In the genomic region with DNA sequence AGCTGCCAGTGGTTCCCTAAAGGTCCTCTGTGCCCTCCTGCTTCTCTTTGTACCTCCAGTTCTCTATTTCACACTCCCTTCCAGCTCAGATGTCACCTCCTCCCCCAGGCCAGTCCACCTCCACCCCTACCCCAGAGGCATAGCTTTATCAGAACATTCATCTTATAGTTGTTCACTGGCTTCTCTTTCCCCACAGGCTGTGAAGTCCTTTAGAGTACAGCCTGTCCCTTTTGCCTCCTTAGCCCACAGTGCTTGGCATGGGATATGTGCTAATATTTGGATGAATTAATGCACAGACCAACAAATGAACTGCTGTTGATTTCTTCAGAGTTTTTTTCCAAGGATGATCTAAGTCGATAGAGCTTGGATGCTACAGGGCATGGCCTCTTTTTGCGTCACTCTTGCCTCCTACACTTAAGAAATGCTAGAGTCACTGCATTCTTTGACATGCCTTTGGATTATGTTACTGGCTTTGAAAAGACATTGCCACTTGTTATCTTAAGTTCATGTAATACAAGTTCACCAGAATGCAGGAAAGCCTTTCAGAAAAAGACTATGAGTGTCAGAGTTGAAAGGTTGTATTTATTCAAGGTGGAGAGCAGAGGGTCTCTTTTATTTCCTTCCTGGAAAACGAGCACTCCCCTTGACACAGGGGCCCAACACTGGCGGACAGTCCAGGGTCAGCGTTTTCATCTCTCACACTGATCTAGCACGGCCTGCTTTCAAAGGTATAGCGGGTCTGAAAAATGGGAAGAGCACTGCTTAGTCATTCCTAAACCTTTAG, we compare ENCODE assay signal across 11 cellular contexts.
DNase-seq lines count a peak whose midpoint lies in the region; ATAC-seq and TF ChIP-seq lines count a peak whose summit lies in the region.
"Had no signal": no experiment of that assay in that cellular context is flagged by ENCODE, and none has a peak within 500 bp of the region (broad histone marks: within the 10 kb centered on the region; RNA-seq: fewer than 3 reads in every experiment).

No MANE protein-coding gene starts in this region.

- intact Hi-C loops in sigmoid colon (cut with DNase I) = no loop called here

- H3K4me1 Mint-ChIP-seq in T-cell (peaks cover 35 to 50% (median 42%) of the 10 kb centered on the region in 3 donors), endothelial cell (ENCODE audit: unreplicated experiment) (peaks cover 8% of the 10 kb centered on the region)
- peaks cover 3 to 21% (median 8%) of the 10 kb centered on the region in 4 donors for H3K4me1 Mint-ChIP-seq in naive thymus-derived CD8-positive, alpha-beta T cell

- 84 to 85% methylated on average over 7 of the region's 7 CpGs for WGBS in sigmoid colon, 2 donors

- no peak overlapping the region for H3K27ac ChIP-seq in sigmoid colon

- CTCF ChIA-PET in T-cell (lab: Charles Lee) = no interaction called here

- POLR2A ChIA-PET in T-cell (lab: Charles Lee) = no interaction called here
- POLR2A ChIA-PET in naive thymus-derived CD8-positive, alpha-beta T cell (lab: Charles Lee) = interaction anchor here (0.6 to 1.4 kb wide), 2 partner anchors 44 to 374 kb away, joined by 3 read pairs; no protein-coding TSS in a partner anchor

- H3K4me3 Mint-ChIP-seq in T-cell (no peak overlapping the region), endothelial cell (ENCODE audit: unreplicated experiment) (no peak overlapping the region)
- H3K4me3 Mint-ChIP-seq in naive thymus-derived CD8-positive, alpha-beta T cell = no peak overlapping the region
- H3K4me3 Mint-ChIP-seq: stimulated activated memory B cell treated with anti-CD40 and anti-IgM and Interleukin-4, amounts not matched to agents 10 μg/mL and 1 μg/mL and 100 μg/mL, for 72 hours had no signal

- H3K9me3 Mint-ChIP-seq in T-cell = no peaks in the 10 kb centered on the region
- H3K9me3 Mint-ChIP-seq in naive thymus-derived CD8-positive, alpha-beta T cell = no peaks in the 10 kb centered on the region
- no peaks in the 10 kb centered on the region for H3K9me3 Mint-ChIP-seq in endothelial cell (ENCODE audit: unreplicated experiment)
- H3K9me3 Mint-ChIP-seq: stimulated activated memory B cell treated with anti-CD40 and anti-IgM and Interleukin-4, amounts not matched to agents 10 μg/mL and 1 μg/mL and 100 μg/mL, for 72 hours had no signal

- TF ChIP-seq EP300 in sigmoid colon (IDR thresholded peaks at IDR 0.05) = no peak

- no peak overlapping the region for H3K4me3 ChIP-seq in choroid plexus epithelial cell (ENCODE audit: low read depth, low read length)
- no peak overlapping the region for H3K4me3 ChIP-seq in sigmoid colon
- H3K4me3 ChIP-seq: skin epidermis had no signal

- no peaks in the 10 kb centered on the region for H3K9me3 ChIP-seq in sigmoid colon

- no peaks in the 10 kb centered on the region for H3K27me3 ChIP-seq in sigmoid colon

- peaks cover 28% of the 10 kb centered on the region for H3K36me3 Mint-ChIP-seq in T-cell
- H3K36me3 Mint-ChIP-seq in naive thymus-derived CD8-positive, alpha-beta T cell = peaks cover 0 to 83% (median 30%) of the 10 kb centered on the region in 3 donors
- H3K36me3 Mint-ChIP-seq in endothelial cell (ENCODE audit: low read depth, unreplicated experiment) = peaks cover 7% of the 10 kb centered on the region

- ATAC-seq in T-cell (replicated peaks in 1 of 4) = no peak
- no peak for ATAC-seq in naive thymus-derived CD8-positive, alpha-beta T cell
- ATAC-seq: stimulated activated memory B cell treated with anti-CD40 and anti-IgM and Interleukin-4, amounts not matched to agents 10 μg/mL and 1 μg/mL and 100 μg/mL, for 72 hours had no signal

- peak overlapping the region; percentile 92 to 95 for H3K27ac Mint-ChIP-seq in T-cell
- peak overlapping the region in 9 of 10 donors; percentile 5 to 86 (median 38) for H3K27ac Mint-ChIP-seq in naive thymus-derived CD8-positive, alpha-beta T cell
- no peak overlapping the region for H3K27ac Mint-ChIP-seq in endothelial cell (ENCODE audit: unreplicated experiment)
- H3K27ac Mint-ChIP-seq: stimulated activated memory B cell treated with anti-CD40 and anti-IgM and Interleukin-4, amounts not matched to agents 10 μg/mL and 1 μg/mL and 100 μg/mL, for 72 hours had no signal

- DNase-seq in EH (ENCODE audit: low read depth) (peak; percentile 71), T-cell (no peak), choroid plexus epithelial cell (ENCODE audit: low read depth) (peak; percentile 99), AG08396 (ENCODE audit: low spot score) (no peak), endothelial cell (ENCODE audit: low spot score) (no peak), sigmoid colon (no peak)
- DNase-seq in naive thymus-derived CD8-positive, alpha-beta T cell = no peak
- no peak for DNase-seq in stimulated activated CD4-positive, alpha-beta T cell treated with anti-CD3 and anti-CD28 coated beads, Interleukin-2, amount 100 ng/mL, for 48 hours
- DNase-seq: activated effector memory CD4-positive, alpha-beta T cell treated with Interleukin-2 at 50 U/mL for 16 hours had no signal

- H3K27me3 Mint-ChIP-seq in T-cell = no peaks in the 10 kb centered on the region
- H3K27me3 Mint-ChIP-seq in naive thymus-derived CD8-positive, alpha-beta T cell = no peaks in the 10 kb centered on the region
- no peaks in the 10 kb centered on the region for H3K27me3 Mint-ChIP-seq in endothelial cell (ENCODE audit: unreplicated experiment)
- H3K27me3 Mint-ChIP-seq: stimulated activated memory B cell treated with anti-CD40 and anti-IgM and Interleukin-4, amounts not matched to agents 10 μg/mL and 1 μg/mL and 100 μg/mL, for 72 hours had no signal

- H3K36me3 ChIP-seq in sigmoid colon = peaks cover 12 to 45% (median 21%) of the 10 kb centered on the region in 4 donors

- H3K4me1 ChIP-seq in sigmoid colon = no peaks in the 10 kb centered on the region

- TF ChIP-seq POLR2A in sigmoid colon (IDR thresholded peaks at IDR 0.05) = no peak

- TF ChIP-seq CTCF in choroid plexus epithelial cell (conservative IDR thresholded peaks at IDR 0.05; ENCODE audit: low read depth, low read length) (no peak), endothelial cell (IDR thresholded peaks at IDR 0.05; ENCODE audit: unreplicated experiment) (no peak), sigmoid colon (IDR thresholded peaks at IDR 0.05) (no peak)

Comparison
In these comparisons a context has a peak if more than half of its experiments do, and no peak if none do; other contexts are left out.
1. DNase-seq: peak in EH (single experiment) and choroid plexus epithelial cell (single experiment); none in T-cell (0 of 34), naive thymus-derived CD8-positive, alpha-beta T cell (0 of 10), AG08396 (single experiment), stimulated activated CD4-positive, alpha-beta T cell treated with anti-CD3 and anti-CD28 coated beads, Interleukin-2, amount 100 ng/mL, for 48 hours (0 of 2), endothelial cell (single experiment) and sigmoid colon (single experiment).